8 cellular contexts compared by ENCODE assay signal in the genomic region with DNA sequence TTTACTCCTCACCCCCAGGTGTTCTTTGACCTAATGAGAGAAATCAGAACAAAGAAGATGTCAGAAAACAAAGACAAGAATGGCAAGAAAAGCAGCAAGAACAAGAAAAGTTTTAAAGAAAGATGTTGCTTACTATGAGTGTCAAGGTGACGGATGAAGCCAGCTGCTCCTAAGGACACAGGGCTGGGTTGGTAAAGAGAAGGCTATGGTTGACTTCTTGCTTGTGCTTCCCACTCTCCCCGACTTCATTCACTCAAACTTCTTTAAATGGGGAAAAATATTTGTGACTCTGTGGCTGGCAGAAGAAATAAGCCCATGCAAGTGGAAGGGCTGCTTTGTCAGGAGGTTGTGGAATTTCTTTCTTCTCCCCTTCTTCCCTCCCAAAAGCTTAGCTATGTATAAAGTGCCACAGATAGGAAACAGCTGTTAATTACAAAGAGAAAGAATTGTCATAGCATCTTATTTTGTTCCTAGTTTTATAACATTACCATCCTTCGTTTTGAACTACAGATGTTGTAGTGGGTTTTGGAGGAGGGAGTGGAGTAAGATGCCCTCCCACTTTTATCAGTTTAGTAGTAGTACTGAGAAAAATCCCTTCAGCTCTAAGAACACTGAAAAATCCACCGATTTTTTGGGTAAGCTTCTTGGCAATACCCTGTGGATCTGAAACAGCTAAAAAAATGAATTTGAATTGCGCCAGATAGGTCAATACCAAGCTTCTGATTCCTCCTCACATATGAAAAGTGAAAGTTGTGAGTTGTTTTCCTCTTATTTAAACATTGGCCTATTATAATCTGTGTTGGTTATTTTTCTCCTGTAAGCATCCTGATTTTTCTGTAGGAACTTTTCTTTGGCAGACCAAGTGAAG. TPM values are rescaled to one million over a fixed set of nuclear protein-coding genes. Genes with fewer than 3 reads are reported as not detected.
DNase-seq lines count a peak whose midpoint lies in the region; ATAC-seq and TF ChIP-seq lines count a peak whose summit lies in the region.
"Had no signal": no experiment of that assay in that cellular context is flagged by ENCODE, and none has a peak within 500 bp of the region (broad histone marks: within the 10 kb centered on the region; RNA-seq: fewer than 3 reads in every experiment).

No MANE protein-coding gene starts in this region.

- H3K4me3 ChIP-seq in prostate gland, result no peak overlapping the region
- H3K4me3 ChIP-seq in adrenal gland, result no peak overlapping the region

- H3K36me3 ChIP-seq in prostate gland (no peaks in the 10 kb centered on the region), adrenal gland (replicated peaks in 1 of 2) (peaks cover 0 to 19% of the 10 kb centered on the region in 2 donors)

- intact Hi-C loops in prostate gland (cut with DNase I), result no loop called here
- intact Hi-C loops in adrenal gland (cut with DNase I), result no loop called here

- peak; percentile 42 for DNase-seq in LHCN-M2 (ENCODE audit: low read depth)
- no peak for DNase-seq in prostate gland (ENCODE audit: low spot score)
- DNase-seq in stimulated activated CD4-positive, alpha-beta T cell treated with anti-CD3 and anti-CD28 coated beads, Interleukin-2, amount 100 ng/mL, for 24 hours, result no peak
- DNase-seq in H4 (ENCODE audit: low spot score), result no peak
- no peak for DNase-seq in adrenal gland
- DNase-seq: GDM1 had no signal

- TF ChIP-seq CTCF in prostate gland (IDR thresholded peaks at IDR 0.05), result no peak
- no peak for TF ChIP-seq CTCF in adrenal gland (IDR thresholded peaks at IDR 0.05)

- H3K27me3 ChIP-seq in prostate gland (replicated peaks; ENCODE audit: insufficient read depth) (no peaks in the 10 kb centered on the region), adrenal gland (no peaks in the 10 kb centered on the region)

- peak overlapping the region; percentile 27 to 63 for H3K27ac ChIP-seq in prostate gland
- no peak overlapping the region for H3K27ac ChIP-seq in adrenal gland

- ATAC-seq in GM19324 (IDR thresholded peaks at IDR 0.05; ENCODE audit: low FRiP score, unreplicated experiment), result peak; percentile 31
- peak; percentile 25 for ATAC-seq in HG02571 (IDR thresholded peaks at IDR 0.05; ENCODE audit: unreplicated experiment)

- peaks cover 17% of the 10 kb centered on the region for H3K4me1 ChIP-seq in prostate gland (replicated peaks)
- H3K4me1 ChIP-seq in adrenal gland (replicated peaks in 1 of 2), result peaks cover 4 to 13% of the 10 kb centered on the region in 2 donors

- no peak for TF ChIP-seq POLR2A in prostate gland (IDR thresholded peaks at IDR 0.05)
- TF ChIP-seq POLR2A in adrenal gland (IDR thresholded peaks at IDR 0.05), result no peak

- 55% methylated on average over 5 of the region's 5 CpGs for WGBS in prostate gland
- 73 to 82% (median 78%) methylated on average over 5 of the region's 5 CpGs for WGBS in adrenal gland, 4 donors

- H3K9me3 ChIP-seq in prostate gland (no peaks in the 10 kb centered on the region), adrenal gland (replicated peaks in 1 of 3) (no peaks in the 10 kb centered on the region)

RNA-seq across cellular contexts. Expression of a gene that starts 40.7 kb away (rescaled TPM):
- 66.0 and 69.9 TPM in 2 replicates for total RNA-seq in LHCN-M2 (2014; rRNA removed)
- polyA plus RNA-seq in LHCN-M2 (2012), result 60.3 TPM
- total RNA-seq in prostate gland, result 100 to 1,000 TPM in 1 of 2 donors, 10 to 100 TPM in 1; 92.6 to 132 TPM
- 31.8 and 34.4 TPM in 2 replicates for total RNA-seq in H4 (2014; rRNA removed; shearing (Covaris generic))
- total RNA-seq in adrenal gland, result 10 to 100 TPM; 33.9 to 66.8 (median 51.6) TPM
- 10 to 100 TPM; 20.7 to 91.9 (median 34.7) TPM for polyA plus RNA-seq in adrenal gland

RNA-seq across cellular contexts. Expression of a gene that starts 52.6 kb away (rescaled TPM):
- total RNA-seq in LHCN-M2 (2014; rRNA removed) (0.26 and 0.46 TPM in 2 replicates), prostate gland (10 to 100 TPM; 35.9 to 83.7 TPM), adrenal gland (1 to 10 TPM; 1.1 to 9.1 (median 6.8) TPM)
- 2.0 TPM for polyA plus RNA-seq in LHCN-M2 (2012)
- total RNA-seq in H4 (2014; rRNA removed; shearing (Covaris generic)), result 0.31 and 0.66 TPM in 2 replicates
- polyA plus RNA-seq in adrenal gland, result 1 to 10 TPM; 2.4 to 8.7 (median 8.5) TPM

Comparison
In these comparisons a context has a peak if more than half of its experiments do, and no peak if none do; other contexts are left out.
1. H3K27ac ChIP-seq: peak in prostate gland (2 of 2); none in adrenal gland (0 of 5).